ENCODE assay signal across 28 cellular contexts in genomic region chr10:20372748-20373147, GRCh38.
"Had no signal": no experiment of that assay in that cellular context is flagged by ENCODE, and none has a peak within 500 bp of the region (broad histone marks: within the 10 kb centered on the region; RNA-seq: fewer than 3 reads in every experiment).

No MANE protein-coding gene starts in this region.

- H3K4me3 Mint-ChIP-seq: activated CD4-positive, alpha-beta memory T cell treated with anti-CD3 and anti-CD28 coated beads, Interleukin-2, amount 10 ng/mL, durations not matched to agents 7 days and 5 days; activated CD4-positive, alpha-beta T cell treated with anti-CD3 and anti-CD28 coated beads, Interleukin-2, amount 10 ng/mL, durations not matched to agents 24 days and 14 days; activated T-cell treated with anti-CD3 and anti-CD28 coated beads, Interleukin-2, amount 50 U/mL, for 4 hours; activated T-helper 17 cell treated with anti-CD3 and anti-CD28 coated beads, Interleukin-2, amount 50 U/mL, for 72 hours; central memory CD8-positive, alpha-beta T cell; dendritic cell treated with granulocyte-macrophage colony-stimulating factor and Interleukin-4, amounts not matched to agents 40 ng/mL and 50 ng/mL, for 4 days; nephron; T-helper 17 cell had no signal

- H3K36me3 ChIP-seq: esophagus muscularis mucosa, heart left ventricle, neutrophil, ovary, prostate gland, sigmoid colon, suprapubic skin, tibial artery, WERI-Rb-1 had no signal

- ATAC-seq: activated naive CD4-positive, alpha-beta T cell treated with anti-CD3 and anti-CD28 coated beads, Interleukin-2, amount 50 U/mL, for 72 hours; activated T-cell treated with anti-CD3 and anti-CD28 coated beads, Interleukin-2, amount 50 U/mL, for 4 hours; activated T-helper 17 cell treated with anti-CD3 and anti-CD28 coated beads, Interleukin-2, amount 50 U/mL, for 72 hours; foreskin keratinocyte; heart left ventricle; left cardiac atrium; left ventricle myocardium superior; T-helper 17 cell had no signal

- H3K27ac Mint-ChIP-seq: activated CD4-positive, alpha-beta memory T cell treated with anti-CD3 and anti-CD28 coated beads, Interleukin-2, amount 10 ng/mL, durations not matched to agents 7 days and 5 days; activated CD4-positive, alpha-beta T cell treated with anti-CD3 and anti-CD28 coated beads, Interleukin-2, amount 10 ng/mL, durations not matched to agents 24 days and 14 days; activated naive CD4-positive, alpha-beta T cell treated with anti-CD3 and anti-CD28 coated beads, Interleukin-2, amount 50 U/mL, for 72 hours; activated T-helper 17 cell treated with anti-CD3 and anti-CD28 coated beads, Interleukin-2, amount 50 U/mL, for 72 hours; dendritic cell treated with granulocyte-macrophage colony-stimulating factor and Interleukin-4, amounts not matched to agents 40 ng/mL and 50 ng/mL, for 4 days; nephron; T-helper 17 cell had no signal

- H3K27ac ChIP-seq: esophagus muscularis mucosa, foreskin keratinocyte, heart left ventricle, neutrophil, ovary, prostate gland, sigmoid colon, suprapubic skin, tibial artery, WERI-Rb-1 had no signal

- H3K4me1 Mint-ChIP-seq: activated CD4-positive, alpha-beta memory T cell treated with anti-CD3 and anti-CD28 coated beads, Interleukin-2, amount 10 ng/mL, durations not matched to agents 7 days and 5 days; activated CD4-positive, alpha-beta T cell treated with anti-CD3 and anti-CD28 coated beads, Interleukin-2, amount 10 ng/mL, durations not matched to agents 24 days and 14 days; activated T-helper 17 cell treated with anti-CD3 and anti-CD28 coated beads, Interleukin-2, amount 50 U/mL, for 72 hours; central memory CD8-positive, alpha-beta T cell; T-helper 17 cell had no signal

- H3K9me3 ChIP-seq: esophagus muscularis mucosa, neutrophil, ovary, prostate gland, sigmoid colon, suprapubic skin, tibial artery had no signal

- DNase-seq: activated CD4-positive, alpha-beta memory T cell treated with anti-CD3 and anti-CD28 coated beads, Interleukin-2, amount 10 ng/mL, durations not matched to agents 7 days and 5 days; activated CD4-positive, alpha-beta T cell treated with anti-CD3 and anti-CD28 coated beads, Interleukin-2, amount 10 ng/mL, durations not matched to agents 24 days and 14 days; activated CD4-positive, CD25-positive, alpha-beta regulatory T cell treated with anti-CD3 and anti-CD28 coated beads, Interleukin-2, amount 50 U/mL, for 72 hours; activated T-cell treated with anti-CD3 and anti-CD28 coated beads, Interleukin-2, amount 50 U/mL, for 4 hours; anterior cingulate cortex; foreskin keratinocyte; heart left ventricle; hypothalamus; left cardiac atrium; left ventricle myocardium superior; ovary; retina; sigmoid colon; small intestine; stimulated activated naive CD4-positive, alpha-beta T cell; T-helper 17 cell; T1000; tibial artery; WERI-Rb-1 had no signal

- H3K27me3 ChIP-seq: esophagus muscularis mucosa, foreskin keratinocyte, heart left ventricle, neutrophil, ovary, sigmoid colon, suprapubic skin, tibial artery had no signal

- H3K4me3 ChIP-seq: esophagus muscularis mucosa, heart left ventricle, ovary, prostate gland, sigmoid colon, suprapubic skin, tibial artery had no signal

- H3K4me1 ChIP-seq: esophagus muscularis mucosa, foreskin keratinocyte, heart left ventricle, prostate gland, sigmoid colon, suprapubic skin had no signal

- H3K27me3 Mint-ChIP-seq: activated CD4-positive, alpha-beta memory T cell treated with anti-CD3 and anti-CD28 coated beads, Interleukin-2, amount 10 ng/mL, durations not matched to agents 7 days and 5 days; activated CD4-positive, alpha-beta T cell treated with anti-CD3 and anti-CD28 coated beads, Interleukin-2, amount 10 ng/mL, durations not matched to agents 24 days and 14 days; activated T-helper 17 cell treated with anti-CD3 and anti-CD28 coated beads, Interleukin-2, amount 50 U/mL, for 72 hours; central memory CD8-positive, alpha-beta T cell; dendritic cell treated with granulocyte-macrophage colony-stimulating factor and Interleukin-4, amounts not matched to agents 40 ng/mL and 50 ng/mL, for 4 days; T-helper 17 cell had no signal
